Comparison of ENCODE assay signal across 8 cellular contexts in genomic region chr7:30285067-30285530, GRCh38. TPM values are rescaled to one million over a fixed set of nuclear protein-coding genes. Genes with fewer than 3 reads are reported as not detected.
DNase-seq lines count a peak whose midpoint lies in the region; ATAC-seq and TF ChIP-seq lines count a peak whose summit lies in the region.

No MANE protein-coding gene starts in this region.

- no peaks in the 10 kb centered on the region for H3K27me3 ChIP-seq in transverse colon

- intact Hi-C loops in transverse colon (cut with DNase I; ENCODE audit: low total_unique reads), result no loop called here

- H3K36me3 ChIP-seq in transverse colon, result no peaks in the 10 kb centered on the region

- TF ChIP-seq CTCF in endothelial cell (IDR thresholded peaks at IDR 0.05; ENCODE audit: unreplicated experiment) (no peak), transverse colon (IDR thresholded peaks at IDR 0.05) (no peak)

- H3K27ac Mint-ChIP-seq in IgD-negative memory B cell (peak overlapping the region; percentile 87 to 90 (median 89)), endothelial cell (ENCODE audit: unreplicated experiment) (no peak overlapping the region), naive B cell (peak overlapping the region in 4 of 6 donors; percentile 60 to 94 (median 82))

- peak; percentile 54 for TF ChIP-seq POLR2A in transverse colon (IDR thresholded peaks at IDR 0.05)

- peak overlapping the region; percentile 99 to 100 (median 100) for H3K27ac ChIP-seq in transverse colon

- in situ Hi-C loops in transverse colon (cut with MboI; ENCODE audit: low pct_ligation_motif_present in 1 of 4, low pct_unique_long_range_greater_than_20kb in 1 of 4, low sequenced_read_pairs in 3 of 4), result loop anchor here in 2 of 4 donors (10.0 to 25.0 kb wide), 2 partner anchors 120 to 177 kb away; no protein-coding TSS in a partner anchor

- H3K9me3 Mint-ChIP-seq in IgD-negative memory B cell (peaks cover 2 to 7% (median 6%) of the 10 kb centered on the region in 3 donors), endothelial cell (ENCODE audit: unreplicated experiment) (no peaks in the 10 kb centered on the region), naive B cell (peaks cover 0 to 9% (median 3%) of the 10 kb centered on the region in 7 donors)

- peaks cover 2% of the 10 kb centered on the region for H3K36me3 Mint-ChIP-seq in IgD-negative memory B cell
- H3K36me3 Mint-ChIP-seq in endothelial cell (ENCODE audit: low read depth, unreplicated experiment), result peaks cover 13% of the 10 kb centered on the region
- peaks cover 0 to 9% of the 10 kb centered on the region in 2 donors for H3K36me3 Mint-ChIP-seq in naive B cell

- H3K4me1 Mint-ChIP-seq in IgD-negative memory B cell (peaks cover 30 to 42% (median 32%) of the 10 kb centered on the region in 3 donors), endothelial cell (ENCODE audit: unreplicated experiment) (peaks cover 18% of the 10 kb centered on the region), naive B cell (peaks cover 26 to 51% (median 42%) of the 10 kb centered on the region in 3 donors)

- ATAC-seq in GM21515 (IDR thresholded peaks at IDR 0.05; ENCODE audit: unreplicated experiment) (peak; percentile 15), naive B cell (ENCODE audit: low read depth in 2 of 2) (peak; percentile 6 to 7)

- H3K9me3 ChIP-seq in transverse colon, result no peaks in the 10 kb centered on the region

- H3K27me3 Mint-ChIP-seq in IgD-negative memory B cell (no peaks in the 10 kb centered on the region), endothelial cell (ENCODE audit: unreplicated experiment) (peaks cover 7% of the 10 kb centered on the region), naive B cell (no peaks in the 10 kb centered on the region)

- H3K4me3 ChIP-seq in transverse colon, result peak overlapping the region; percentile 78 to 99 (median 96)

- peaks cover 5 to 57% (median 40%) of the 10 kb centered on the region in 4 donors for H3K4me1 ChIP-seq in transverse colon

- no peak for TF ChIP-seq EP300 in transverse colon (IDR thresholded peaks at IDR 0.05; ENCODE audit: low read depth)

- 2% methylated on average over 27 of the region's 72 CpGs; no CpG with 5 or more reads in 1 of the 2 donors for WGBS in transverse colon (ENCODE audit: low coverage in 1 of 2), 2 donors

- peak overlapping the region; percentile 78 to 92 (median 86) for H3K4me3 Mint-ChIP-seq in IgD-negative memory B cell
- H3K4me3 Mint-ChIP-seq in endothelial cell (ENCODE audit: unreplicated experiment), result peak overlapping the region; percentile 69
- H3K4me3 Mint-ChIP-seq in naive B cell, result peak overlapping the region; percentile 79 to 98 (median 90)

- DNase-seq in D341Med (ENCODE audit: low spot score) (peak; percentile 65), endothelial cell (ENCODE audit: low spot score) (peak; percentile 53), naive B cell (no peak), transverse colon (peak; percentile 33), Kasumi-1 (lab: John Stamatoyannopoulos, UW) (no peak)
- peak in 2 of 3 experiments; percentile 13 to 23 for DNase-seq in activated CD8-positive, alpha-beta memory T cell treated with anti-CD3 and anti-CD28 coated beads for 48 hours (ENCODE audit: low read depth in 2 of 3, low spot score in 2 of 3)

RNA-seq across cellular contexts. Expression of gene ZNRF2, which starts 0.7 kb away (rescaled TPM):
- 1.9 TPM for polyA plus RNA-seq in IgD-negative memory B cell
- 9.5 TPM for total RNA-seq in endothelial cell (ENCODE audit: unreplicated experiment)
- 1 to 10 TPM in 5 of 6 donors, under 1 TPM in 1; 0.84 to 7.7 (median 2.8) TPM for polyA plus RNA-seq in naive B cell (ENCODE audit: low read depth in 6 of 6)
- 10 to 100 TPM; 60.8 to 83.0 (median 69.6) TPM for total RNA-seq in transverse colon

Comparison
In these comparisons a context has a peak if more than half of its experiments do, and no peak if none do; other contexts are left out.
1. DNase-seq: peak in D341Med (single experiment), activated CD8-positive, alpha-beta memory T cell treated with anti-CD3 and anti-CD28 coated beads for 48 hours (2 of 3), endothelial cell (single experiment) and transverse colon (single experiment); none in naive B cell (single experiment) and Kasumi-1 (0 of 2).
2. Peak in every context shown above with its lines, with median percentiles within 50 percentile points of each other: H3K4me3 Mint-ChIP-seq.